ENCODE assay signal across 22 cellular contexts in genomic region chr1:37741130-37741529, GRCh38. TPM values are rescaled to one million over a fixed set of nuclear protein-coding genes. Genes with fewer than 3 reads are reported as not detected.
DNase-seq lines count a peak whose midpoint lies in the region; ATAC-seq and TF ChIP-seq lines count a peak whose summit lies in the region.
"Had no signal": no experiment of that assay in that cellular context is flagged by ENCODE, and none has a peak within 500 bp of the region (broad histone marks: within the 10 kb centered on the region; RNA-seq: fewer than 3 reads in every experiment).

No MANE protein-coding gene starts in this region.

- POLR2A ChIA-PET in PC-3 (lab: Charles Lee; ENCODE audit: unreplicated experiment), result interaction anchor here (0.6 kb wide), 1 partner anchor 50 kb away, joined by 4 read pairs; no protein-coding TSS in a partner anchor

- no peaks in the 10 kb centered on the region for H3K27me3 ChIP-seq in PC-3 (ENCODE audit: low read length)
- H3K27me3 ChIP-seq in colonic mucosa, result no peaks in the 10 kb centered on the region
- H3K27me3 ChIP-seq: ascending aorta, vagina had no signal

- no peak overlapping the region for H3K27ac Mint-ChIP-seq in nephron progenitor cell
- H3K27ac Mint-ChIP-seq: B cell; stimulated activated naive CD8-positive, alpha-beta T cell treated with anti-CD3 and anti-CD28 coated beads, Interleukin-15, Interleukin-2, amounts not matched to agents 100 ng/mL and 50 ng/mL, for 24 hours; T-cell had no signal

- no peaks in the 10 kb centered on the region; the same call in 1 of the 2 replicates for H3K36me3 ChIP-seq in PC-3 (ENCODE audit: low read depth, low read length)
- no peaks in the 10 kb centered on the region for H3K36me3 ChIP-seq in colonic mucosa
- H3K36me3 ChIP-seq: ascending aorta, prostate gland, vagina had no signal

- H3K4me3 ChIP-seq in PC-3 (ENCODE audit: low read length) (peak overlapping the region; percentile 19; the same call in 1 of the 2 replicates), colonic mucosa (no peak overlapping the region)
- H3K4me3 ChIP-seq: ascending aorta, prostate gland, vagina had no signal

- DNase-seq in GM04503 (ENCODE audit: low read depth) (peak; percentile 23), PC-3 (peak; percentile 94), epithelial cell of prostate (ENCODE audit: low read depth, low spot score) (peak; percentile 49), posterior vena cava (ENCODE audit: low spot score) (peak; percentile 26), NCI-H1105 treated with DMSO at 0.1 percent for 48 hours (lab: John Stamatoyannopoulos, UW) (no peak), colonic mucosa (no peak), nephron progenitor cell (no peak), activated gamma-delta T cell (lab: John Stamatoyannopoulos, UW) (no peak)
- DNase-seq: activated CD4-positive, CD25-positive, alpha-beta regulatory T cell; activated effector memory CD4-positive, alpha-beta T cell treated with anti-CD3 and anti-CD28 coated beads, Interleukin-2, amount 50 U/mL, for 16 hours; dermis blood vessel endothelial cell; hippocampal formation; Kasumi-1; NCI-H187 treated with DMSO at 0.1 percent for 48 hours; NCI-H526 treated with DMSO at 0.1 percent for 48 hours; stimulated activated CD4-positive, alpha-beta T cell treated with anti-CD3 and anti-CD28 coated beads, Interleukin-15, amount 100 ng/mL, for 24 hours; T-cell had no signal

- peak; percentile 58 for ATAC-seq in PC-3
- ATAC-seq: T-cell had no signal

- no peak overlapping the region for H3K4me3 Mint-ChIP-seq in nephron progenitor cell
- H3K4me3 Mint-ChIP-seq: B cell; stimulated activated naive CD8-positive, alpha-beta T cell treated with anti-CD3 and anti-CD28 coated beads, Interleukin-15, Interleukin-2, amounts not matched to agents 100 ng/mL and 50 ng/mL, for 24 hours; T-cell had no signal

- intact Hi-C loops in PC-3 (cut with micrococcal nuclease) (loop anchor here (5.0 kb wide), 1 partner anchor 49 kb away; the partner anchor contains the start of gene CDCA8), posterior vena cava (cut with DNase I) (no loop called here), colonic mucosa (cut with DNase I) (no loop called here)

- H3K4me2 ChIP-seq in PC-3 (ENCODE audit: low read length), result peak overlapping the region; percentile 55

- H3K36me3 Mint-ChIP-seq in nephron progenitor cell (ENCODE audit: low read depth), result no peaks in the 10 kb centered on the region
- H3K36me3 Mint-ChIP-seq: T-cell had no signal

- no TSS peak for BruUV-seq in PC-3 (replicated peaks; lab: Mats Ljungman, UMichigan)

- H3K9me3 ChIP-seq in PC-3 (ENCODE audit: low read length), result no peaks in the 10 kb centered on the region
- H3K9me3 ChIP-seq in colonic mucosa, result no peaks in the 10 kb centered on the region
- H3K9me3 ChIP-seq: ascending aorta, prostate gland, vagina had no signal

- H4K20me1 ChIP-seq in PC-3 (ENCODE audit: low read length), result no peaks in the 10 kb centered on the region

- peaks cover 16% of the 10 kb centered on the region for H3K9me3 Mint-ChIP-seq in nephron progenitor cell
- H3K9me3 Mint-ChIP-seq: stimulated activated naive CD8-positive, alpha-beta T cell treated with anti-CD3 and anti-CD28 coated beads, Interleukin-15, Interleukin-2, amounts not matched to agents 100 ng/mL and 50 ng/mL, for 24 hours had no signal

- H3K9me2 ChIP-seq in PC-3 (replicated peaks; ENCODE audit: low read length), result no peaks in the 10 kb centered on the region

- CTCF ChIA-PET in PC-3 (lab: Charles Lee), result no interaction called here

- TF ChIP-seq CTCF in PC-3 (conservative IDR thresholded peaks at IDR 0.05; ENCODE audit: low read depth, low read length) (no peak), colonic mucosa (IDR thresholded peaks at IDR 0.05) (no peak), nephron progenitor cell (IDR thresholded peaks at IDR 0.05) (no peak)

- H3K27ac ChIP-seq in PC-3 (ENCODE audit: low read length), result no peak overlapping the region
- H3K27ac ChIP-seq in epithelial cell of prostate, result no peak overlapping the region
- no peak overlapping the region for H3K27ac ChIP-seq in colonic mucosa
- H3K27ac ChIP-seq: ascending aorta, prostate gland, vagina had no signal

- peaks cover 17% of the 10 kb centered on the region for H3K4me1 ChIP-seq in PC-3 (ENCODE audit: insufficient read depth, low read length)
- peaks cover 4% of the 10 kb centered on the region for H3K4me1 ChIP-seq in colonic mucosa
- H3K4me1 ChIP-seq: ascending aorta, prostate gland, vagina had no signal

- no peak overlapping the region for H3K9ac ChIP-seq in PC-3 (ENCODE audit: low read length)
- H3K9ac ChIP-seq in colonic mucosa (ENCODE audit: low read depth in 2 of 2, low read length in 2 of 2), result no peak overlapping the region

- peaks cover 90% of the 10 kb centered on the region for H3K27me3 Mint-ChIP-seq in nephron progenitor cell (ENCODE audit: low read depth, poor library complexity)

- H3F3A ChIP-seq in PC-3 (ENCODE audit: low read length, unreplicated experiment), result peaks cover 4% of the 10 kb centered on the region

- H2AFZ ChIP-seq in PC-3 (ENCODE audit: low read length), result no peak overlapping the region

- no peaks in the 10 kb centered on the region for H3K4me1 Mint-ChIP-seq in nephron progenitor cell
- H3K4me1 Mint-ChIP-seq: B cell, T-cell had no signal

- H3K79me2 ChIP-seq in PC-3 (ENCODE audit: low read length), result no peaks in the 10 kb centered on the region

RNA-seq across cellular contexts. Expression of gene EPHA10, which starts 23.8 kb away (rescaled TPM):
- 1.8 and 3.5 TPM in 2 replicates for total RNA-seq in PC-3 (2014; rRNA removed)
- total RNA-seq in posterior vena cava, result under 1 TPM in 1 of 2 donors, not detected in 1; 0.05 TPM
- total RNA-seq in colonic mucosa, result 10 to 100 TPM; 26.1 to 29.6 TPM
- total RNA-seq: dermis blood vessel endothelial cell had no signal

RNA-seq across cellular contexts. Expression of gene CDCA8, which starts 48.8 kb away (rescaled TPM):
- 30.1 and 31.8 TPM in 2 replicates for total RNA-seq in PC-3 (2014; rRNA removed)
- under 1 TPM; 0.42 to 0.48 TPM for total RNA-seq in posterior vena cava
- 10 to 100 TPM; 14.9 to 44.5 TPM for total RNA-seq in colonic mucosa

RNA-seq across cellular contexts. Expression of gene MANEAL, which starts 52.5 kb away (rescaled TPM):
- total RNA-seq in PC-3 (2014; rRNA removed) (47.6 and 54.1 TPM in 2 replicates), posterior vena cava (1 to 10 TPM; 1.8 to 1.9 TPM), colonic mucosa (10 to 100 TPM in 1 of 2 donors, 1 to 10 TPM in 1; 6.6 to 18.2 TPM)

Comparison
In these comparisons a context has a peak if more than half of its experiments do, and no peak if none do; other contexts are left out.
1. DNase-seq: peak in GM04503 (single experiment), PC-3 (single experiment), epithelial cell of prostate (single experiment) and posterior vena cava (single experiment); none in NCI-H1105 treated with DMSO at 0.1 percent for 48 hours (single experiment), colonic mucosa (single experiment), nephron progenitor cell (single experiment) and activated gamma-delta T cell (single experiment).
2. RNA of gene CDCA8, which starts 48.8 kb away (total RNA-seq): 14.9 to 44.5 TPM in colonic mucosa and 30.1 to 31.8 TPM in PC-3; 0.42 to 0.48 TPM in posterior vena cava; every median in the first group is over 10 times any median in the second.